2 cellular contexts compared by ENCODE assay signal in genomic region chr12:98243190-98243589, GRCh38.
TF ChIP-seq lines count a peak whose summit lies in the region.

No MANE protein-coding gene starts in this region.

TF ChIP-seq in HepG2, 621 proteins besides CTCF, POLR2A, EP300 and RAD21:
- TF ChIP-seq MAFF (IDR thresholded peaks at IDR 0.05; ENCODE audit: low read depth, low read length): peak; percentile 74
- peak; percentile 66 to 86 for TF ChIP-seq MAFK (conservative IDR thresholded peaks at IDR 0.05 in 1 of 2, IDR thresholded peaks at IDR 0.05 in 1 of 2; ENCODE audit: low read length in 2 of 2)
- TF ChIP-seq JUNB (CRISPR knock-in tag; IDR thresholded peaks at IDR 0.05; ENCODE audit: borderline replicate concordance): no peak
- TF ChIP-seq THAP11 (CRISPR knock-in tag; IDR thresholded peaks at IDR 0.05): no peak
- no peak for TF ChIP-seq ZNF839 (CRISPR knock-in tag; IDR thresholded peaks at IDR 0.05; ENCODE audit: borderline replicate concordance)
- TF ChIP-seq ZNF432 (CRISPR knock-in tag; IDR thresholded peaks at IDR 0.05; ENCODE audit: borderline replicate concordance): no peak
- TF ChIP-seq SIX4 (CRISPR knock-in tag; IDR thresholded peaks at IDR 0.05): no peak
- no peak for TF ChIP-seq MTERF4 (CRISPR knock-in tag; IDR thresholded peaks at IDR 0.05)
- TF ChIP-seq ZFP41 (CRISPR knock-in tag; IDR thresholded peaks at IDR 0.05; ENCODE audit: borderline replicate concordance): no peak

TF ChIP-seq in IMR-90, 13 proteins besides CTCF, POLR2A, EP300 and RAD21:
- TF ChIP-seq CHD1 (IDR thresholded peaks at IDR 0.05; ENCODE audit: low read depth, low read length): no peak
- TF ChIP-seq MAFK (IDR thresholded peaks at IDR 0.05; ENCODE audit: low read depth, low read length): peak; percentile 83
